Comparison of ENCODE assay signal across 8 cellular contexts in genomic region chr4:114694770-114695169, GRCh38.
DNase-seq lines count a peak whose midpoint lies in the region; ATAC-seq and TF ChIP-seq lines count a peak whose summit lies in the region.

No MANE protein-coding gene starts in this region.

- no peak overlapping the region for H3K27ac ChIP-seq in gastrocnemius medialis

- no peak for ATAC-seq in gastrocnemius medialis
- no peak for ATAC-seq in GM18520 (IDR thresholded peaks at IDR 0.05; ENCODE audit: unreplicated experiment)

- in situ Hi-C loops in gastrocnemius medialis (cut with MboI; ENCODE audit: low sequenced_read_pairs in 4 of 4), result no loop called here

- no peaks in the 10 kb centered on the region for H3K9me3 ChIP-seq in gastrocnemius medialis

- H3K36me3 ChIP-seq in gastrocnemius medialis, result no peaks in the 10 kb centered on the region

- H3K4me3 ChIP-seq in fibroblast of pulmonary artery (replicated peaks; ENCODE audit: low read depth, low read length) (no peak overlapping the region), gastrocnemius medialis (no peak overlapping the region)

- H3K27me3 ChIP-seq in gastrocnemius medialis, result no peaks in the 10 kb centered on the region

- TF ChIP-seq CTCF in fibroblast of pulmonary artery (IDR thresholded peaks at IDR 0.05; ENCODE audit: low read length, missing control alignments) (peak; percentile 54), gastrocnemius medialis (IDR thresholded peaks at IDR 0.05 in 4 of 5, conservative IDR thresholded peaks at IDR 0.05 in 1 of 5) (peak in 3 of 5 experiments; percentile 24 to 48 (median 42))

- intact Hi-C loops in gastrocnemius medialis (cut with DNase I; ENCODE audit: low total_unique reads), result no loop called here

- DNase-seq in SIG-M5 treated with dmso at 0.1 percent for 504 hours (lab: John Stamatoyannopoulos, UW; ENCODE audit: unreplicated experiment) (peak; percentile 22), SIG-M5 (lab: John Stamatoyannopoulos, UW) (no peak), HPDE6-E6E7 (ENCODE audit: extremely low spot score) (peak; percentile 4), RKO (ENCODE audit: low spot score) (peak; percentile 65), fibroblast of pulmonary artery (ENCODE audit: low read depth) (peak; percentile 51), gastrocnemius medialis (no peak), NCI-H524 treated with DMSO at 0.1 percent for 48 hours (lab: John Stamatoyannopoulos, UW) (no peak)

- no peak for TF ChIP-seq POLR2A in gastrocnemius medialis (IDR thresholded peaks at IDR 0.05)

- no peaks in the 10 kb centered on the region for H3K4me1 ChIP-seq in gastrocnemius medialis

Comparison
In these comparisons a context has a peak if more than half of its experiments do, and no peak if none do; other contexts are left out.
1. DNase-seq: peak in SIG-M5 treated with dmso at 0.1 percent for 504 hours (single experiment), HPDE6-E6E7 (single experiment), RKO (single experiment) and fibroblast of pulmonary artery (single experiment); none in SIG-M5 (single experiment), gastrocnemius medialis (0 of 2) and NCI-H524 treated with DMSO at 0.1 percent for 48 hours (single experiment).